Comparison of ENCODE assay signal across 8 cellular contexts in the genomic region with DNA sequence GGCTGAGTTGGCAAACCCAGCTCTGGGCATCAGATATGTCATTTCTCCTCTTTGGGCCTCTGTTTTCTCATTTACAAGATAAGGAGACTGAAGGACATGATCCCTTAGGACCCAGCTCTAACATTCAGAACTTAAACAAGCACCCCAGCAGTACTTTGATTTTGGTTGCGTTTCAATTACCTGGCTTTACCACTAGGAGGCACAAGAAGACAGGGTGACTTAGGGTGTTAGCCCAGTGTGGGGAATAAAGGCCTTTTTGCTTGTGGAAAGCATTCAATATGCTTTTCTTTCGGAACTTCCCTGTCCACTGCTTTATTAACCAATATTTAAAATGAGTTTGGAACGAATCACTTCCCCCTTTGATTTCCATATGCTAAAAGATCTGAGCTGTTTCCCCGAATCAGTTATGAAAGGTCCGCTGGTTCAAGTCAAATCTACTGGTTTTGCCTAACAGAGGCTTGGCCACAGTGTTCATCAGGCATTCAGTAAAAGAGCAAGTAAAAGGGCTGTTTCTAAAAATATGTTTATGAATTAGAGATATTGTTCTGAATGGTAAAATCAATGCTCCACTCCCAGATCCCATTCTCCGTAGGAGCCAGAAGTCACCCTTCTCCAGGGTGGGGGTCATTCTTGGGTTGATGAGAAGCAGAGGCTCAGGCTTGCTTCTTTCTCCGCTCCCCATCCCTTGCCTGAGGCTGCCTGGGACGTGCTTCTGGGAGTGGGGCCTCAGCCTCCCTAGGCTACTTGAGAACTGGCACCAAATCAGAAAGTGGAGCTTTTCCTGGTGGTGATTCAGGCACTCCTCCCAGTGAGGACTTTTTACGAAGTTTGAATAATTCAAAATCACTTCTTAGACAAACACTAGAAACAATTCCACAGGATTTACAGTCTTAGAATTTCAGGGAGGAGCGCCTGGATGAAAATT.
DNase-seq lines count a peak whose midpoint lies in the region; ATAC-seq and TF ChIP-seq lines count a peak whose summit lies in the region.

No MANE protein-coding gene starts in this region.

- peak in 4 of 7 experiments; percentile 22 to 45 (median 32) for DNase-seq in CD8-positive, alpha-beta T cell
- DNase-seq in NAMALWA (ENCODE audit: low spot score) (peak; percentile 83), SW480 (ENCODE audit: low spot score) (peak; percentile 81), kidney epithelial cell (ENCODE audit: low read depth) (peak; percentile 47), smooth muscle cell (lab: John Stamatoyannopoulos, UW; ENCODE audit: unreplicated experiment) (peak; percentile 11)
- peak in 1 of 2 donors; percentile 38 for DNase-seq in central memory CD8-positive, alpha-beta T cell (ENCODE audit: low spot score in 2 of 2)

- intact Hi-C loops in CD8-positive, alpha-beta T cell (cut with DNase I, micrococcal nuclease): loop anchor here (1.0 to 10.0 kb wide), 8 partner anchors 106 to 941 kb away; a partner anchor contains a TSS

- CTCF ChIA-PET in CD8-positive, alpha-beta T cell (lab: Charles Lee): interaction anchor here (0.6 to 18.7 kb wide), 44 partner anchors 9 to 944 kb away, joined by 3 to 746 read pairs (median 4); a partner anchor contains a TSS

- H3K36me3 ChIP-seq in CD8-positive, alpha-beta T cell (ENCODE audit: insufficient read depth, low read length): no peaks in the 10 kb centered on the region
- peaks cover 2% of the 10 kb centered on the region for H3K36me3 ChIP-seq in kidney epithelial cell (ENCODE audit: control insufficient read depth, insufficient read depth, low read length)
- peaks cover 32% of the 10 kb centered on the region for H3K36me3 ChIP-seq in smooth muscle cell (ENCODE audit: low read depth)

- H3K27ac Mint-ChIP-seq in CD8-positive, alpha-beta T cell: no peak overlapping the region
- H3K27ac Mint-ChIP-seq in central memory CD8-positive, alpha-beta T cell (ENCODE audit: low read depth): no peak overlapping the region

- H4K20me1 ChIP-seq in smooth muscle cell (ENCODE audit: low read depth): no peaks in the 10 kb centered on the region

- 31% methylated on average over 10 of the region's 10 CpGs for WGBS in smooth muscle cell (ENCODE audit: low lambda C conversion rate)

- no peaks in the 10 kb centered on the region for H3K4me1 Mint-ChIP-seq in CD8-positive, alpha-beta T cell (ENCODE audit: low read depth)
- peaks cover 13% of the 10 kb centered on the region for H3K4me1 Mint-ChIP-seq in central memory CD8-positive, alpha-beta T cell

- no peak overlapping the region for H2AFZ ChIP-seq in smooth muscle cell (ENCODE audit: low read depth)

- no peak overlapping the region for H3K4me3 Mint-ChIP-seq in CD8-positive, alpha-beta T cell
- no peak overlapping the region for H3K4me3 Mint-ChIP-seq in central memory CD8-positive, alpha-beta T cell

- H3K9ac ChIP-seq in smooth muscle cell (ENCODE audit: low read depth): peak overlapping the region; percentile 77

- no peaks in the 10 kb centered on the region for H3K9me3 ChIP-seq in CD8-positive, alpha-beta T cell (ENCODE audit: low read length)
- H3K9me3 ChIP-seq in smooth muscle cell (replicated peaks; ENCODE audit: low read depth): no peaks in the 10 kb centered on the region

- peaks cover 12% of the 10 kb centered on the region for H3K27me3 Mint-ChIP-seq in CD8-positive, alpha-beta T cell (ENCODE audit: low read depth)
- H3K27me3 Mint-ChIP-seq in central memory CD8-positive, alpha-beta T cell: peaks cover 15% of the 10 kb centered on the region

- H3K4me1 ChIP-seq in CD8-positive, alpha-beta T cell (ENCODE audit: insufficient read depth, low read length): no peaks in the 10 kb centered on the region
- peaks cover 9% of the 10 kb centered on the region for H3K4me1 ChIP-seq in smooth muscle cell (ENCODE audit: low read depth)

- peak; percentile 83 for ATAC-seq in CD8-positive, alpha-beta T cell
- ATAC-seq in GM19395 (IDR thresholded peaks at IDR 0.05; ENCODE audit: unreplicated experiment) (peak; percentile 84), HG03196 (IDR thresholded peaks at IDR 0.05; ENCODE audit: unreplicated experiment) (no peak)
- peak; percentile 56 for ATAC-seq in central memory CD8-positive, alpha-beta T cell (replicated peaks; ENCODE audit: extremely low read depth, poor library complexity, severe bottlenecking)

- H3K27me3 ChIP-seq in CD8-positive, alpha-beta T cell (ENCODE audit: insufficient read depth, low read length): no peaks in the 10 kb centered on the region
- H3K27me3 ChIP-seq in kidney epithelial cell (ENCODE audit: control insufficient read depth, insufficient read depth, low read length) (no peaks in the 10 kb centered on the region), smooth muscle cell (ENCODE audit: low read depth) (no peaks in the 10 kb centered on the region)

- POLR2A ChIA-PET in CD8-positive, alpha-beta T cell (lab: Charles Lee): interaction anchor here (0.6 to 3.0 kb wide), 4 partner anchors 35 to 119 kb away, joined by 3 to 24 read pairs (median 3); a partner anchor contains a TSS

- H3K4me2 ChIP-seq in smooth muscle cell: peak overlapping the region; percentile 77

- no peaks in the 10 kb centered on the region for H3K36me3 Mint-ChIP-seq in CD8-positive, alpha-beta T cell
- peaks cover 2% of the 10 kb centered on the region for H3K36me3 Mint-ChIP-seq in central memory CD8-positive, alpha-beta T cell (ENCODE audit: insufficient read depth)

- no peaks in the 10 kb centered on the region for H3K79me2 ChIP-seq in smooth muscle cell (ENCODE audit: low read depth)

- H3F3A ChIP-seq in smooth muscle cell (ENCODE audit: low read depth): peaks cover 21% of the 10 kb centered on the region

- peak; percentile 90 for TF ChIP-seq CTCF in CD8-positive, alpha-beta T cell (IDR thresholded peaks at IDR 0.05)
- peak; percentile 89 for TF ChIP-seq CTCF in kidney epithelial cell (IDR thresholded peaks at IDR 0.05; ENCODE audit: insufficient read depth, low read length, poor library complexity, severe bottlenecking)
- peak; percentile 91 for TF ChIP-seq CTCF in smooth muscle cell (IDR thresholded peaks at IDR 0.05; ENCODE audit: borderline replicate concordance, insufficient read depth, poor library complexity, severe bottlenecking)

- no peak overlapping the region for H3K4me3 ChIP-seq in CD8-positive, alpha-beta T cell (ENCODE audit: low read depth, low read length)
- H3K4me3 ChIP-seq in kidney epithelial cell (ENCODE audit: low read depth, low read length): no peak overlapping the region
- H3K4me3 ChIP-seq in smooth muscle cell: peak overlapping the region; percentile 14

- no peaks in the 10 kb centered on the region for H3K9me3 Mint-ChIP-seq in CD8-positive, alpha-beta T cell
- no peaks in the 10 kb centered on the region for H3K9me3 Mint-ChIP-seq in central memory CD8-positive, alpha-beta T cell

- no peak overlapping the region for H3K27ac ChIP-seq in CD8-positive, alpha-beta T cell (ENCODE audit: low read depth, low read length)
- H3K27ac ChIP-seq in smooth muscle cell (ENCODE audit: low read depth): peak overlapping the region; percentile 85
